ENCODE assay signal across 1 cellular context in genomic region chr11:61429691-61430582, GRCh38.
A peak's percentile ranks its signal among the peaks of the same experiment; 100 is the strongest.
TF ChIP-seq lines count a peak whose summit lies in the region.

Gene CPSF7, minus strand, starts transcription at chr11:61429975. Its CDS starts 740 bp downstream, at chr11:61429235.
Gene SDHAF2, plus strand, starts transcription at chr11:61430124. Its CDS starts 23 bp downstream, at chr11:61430147.

TF ChIP-seq in K562, 482 proteins besides CTCF, POLR2A, EP300 and RAD21 (continued from another document and continues in another):
- TF ChIP-seq AFF1 (IDR thresholded peaks at IDR 0.05; ENCODE audit: low read depth in 1 of 2, partially characterized antibody in 2 of 2) (peak in 1 of 2 experiments; percentile 49), NBN (IDR thresholded peaks at IDR 0.05; ENCODE audit: low read depth) (peak; percentile 23), NR2C2 (CRISPR knock-in tag; IDR thresholded peaks at IDR 0.05) (peak; percentile 21; the same call in 1 of the 2 replicates), NR2C2 (tag; IDR thresholded peaks at IDR 0.05) (peak; percentile 77; the same call in 1 of the 2 replicates), ELK1 (CRISPR knock-in tag; IDR thresholded peaks at IDR 0.05) (no peak), TAF7 (tag; IDR thresholded peaks at IDR 0.05) (peak; percentile 87), NRF1 (conservative IDR thresholded peaks at IDR 0.05 in 1 of 2, IDR thresholded peaks at IDR 0.05 in 1 of 2) (peak; percentile 90 to 92), NR3C1 (CRISPR knock-in tag; IDR thresholded peaks at IDR 0.05) (peak; percentile 74; the same call in 1 of the 2 replicates), ZNF395 (CRISPR knock-in tag; IDR thresholded peaks at IDR 0.05) (peak; percentile 57; the same call in 1 of the 2 replicates), ZNF146 (CRISPR knock-in tag; IDR thresholded peaks at IDR 0.05; ENCODE audit: unreplicated experiment) (no peak), RERE (CRISPR knock-in tag; IDR thresholded peaks at IDR 0.05; ENCODE audit: borderline replicate concordance) (no peak), LEF1 (IDR thresholded peaks at IDR 0.05) (no peak), CEBPZ (IDR thresholded peaks at IDR 0.05; ENCODE audit: borderline replicate concordance, low read depth, low read length) (no peak), ZNF263 (CRISPR knock-in tag; IDR thresholded peaks at IDR 0.05; ENCODE audit: borderline replicate concordance) (peak; percentile 52; the same call in 1 of the 2 replicates), HDAC2 (IDR thresholded peaks at IDR 0.05) (0 out of 2 replicates have a peak, but pooled peaks have one; percentile 22), KLF13 (tag; IDR thresholded peaks at IDR 0.05; ENCODE audit: borderline replicate concordance, low read depth) (no peak), FOSL1 (tag; conservative IDR thresholded peaks at IDR 0.05) (peak; percentile 14; the same call in 1 of the 2 replicates), NCOA2 (IDR thresholded peaks at IDR 0.05; ENCODE audit: partially characterized antibody in 2 of 2) (no peak), KLF1 (tag; IDR thresholded peaks at IDR 0.05) (no peak), CC2D1A (IDR thresholded peaks at IDR 0.05) (no peak), PHB (CRISPR knock-in tag; IDR thresholded peaks at IDR 0.05) (no peak), TCF7L2 (IDR thresholded peaks at IDR 0.05; ENCODE audit: low read depth, low read length) (peak; percentile 52; the same call in 1 of the 2 replicates), TBP (optimal IDR thresholded peaks at IDR 0.05; ENCODE audit: low read depth, low read length) (peak; percentile 92), DEAF1 (CRISPR knock-in tag; IDR thresholded peaks at IDR 0.05) (no peak), BRD9 (IDR thresholded peaks at IDR 0.05; ENCODE audit: low read depth, partially characterized antibody) (peak; percentile 61), POLR3A (IDR thresholded peaks at IDR 0.05; ENCODE audit: borderline replicate concordance, extremely low read depth, insufficient read depth, insufficient read length) (no peak), BHLHE40 (IDR thresholded peaks at IDR 0.05; ENCODE audit: low read length) (no peak), NELFE (IDR thresholded peaks at IDR 0.05; ENCODE audit: insufficient read depth, insufficient read length) (no peak), CREB3L1 (IDR thresholded peaks at IDR 0.05; ENCODE audit: borderline replicate concordance, low read depth) (peak; percentile 72), LARP7 (IDR thresholded peaks at IDR 0.05) (peak; percentile 64; the same call in 1 of the 2 replicates), TRIM24 (IDR thresholded peaks at IDR 0.05) (peak in 1 of 2 experiments; percentile 21; a peak in 1 of 4 replicates), TCF15 (CRISPR knock-in tag; IDR thresholded peaks at IDR 0.05) (no peak), SIN3A (IDR thresholded peaks at IDR 0.05; ENCODE audit: borderline replicate concordance in 2 of 2, control insufficient read depth in 1 of 2, low read depth in 2 of 2, low read length in 2 of 2) (peak in 1 of 2 experiments; percentile 85; a peak in 1 of 4 replicates), HDAC1 (IDR thresholded peaks at IDR 0.05) (peak in 1 of 2 experiments; percentile 55; a peak in 2 of 4 replicates)
